26 cellular contexts compared by ENCODE assay signal in the genomic region with DNA sequence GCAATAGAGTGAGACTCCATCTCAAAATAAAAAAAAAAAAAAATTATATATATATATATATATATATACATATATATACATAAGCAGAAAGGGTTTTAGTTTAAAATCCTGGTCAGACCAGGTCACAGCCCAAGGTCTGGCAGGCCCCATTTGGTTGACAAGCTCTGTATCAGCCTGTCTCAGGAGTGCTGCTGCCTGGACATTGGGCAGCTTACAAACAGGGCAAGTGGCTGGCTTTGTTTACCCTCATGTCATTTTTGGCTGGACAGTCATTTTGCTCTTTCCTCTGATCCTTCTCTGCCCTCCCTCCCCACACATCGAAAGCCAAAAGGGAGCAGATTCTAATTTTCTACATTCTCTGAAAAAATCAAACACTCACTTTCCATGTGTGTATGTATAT. TPM values are rescaled to one million over a fixed set of nuclear protein-coding genes. Genes with fewer than 3 reads are reported as not detected.
DNase-seq lines count a peak whose midpoint lies in the region; ATAC-seq and TF ChIP-seq lines count a peak whose summit lies in the region.
"Had no signal": no experiment of that assay in that cellular context is flagged by ENCODE, and none has a peak within 500 bp of the region (broad histone marks: within the 10 kb centered on the region; RNA-seq: fewer than 3 reads in every experiment).

No MANE protein-coding gene starts in this region.

- H3K9me3 ChIP-seq in right atrium auricular region (no peaks in the 10 kb centered on the region), right lobe of liver (no peaks in the 10 kb centered on the region), Karpas-422 (ENCODE audit: low read length) (no peaks in the 10 kb centered on the region), tibial nerve (no peaks in the 10 kb centered on the region)
- H3K9me3 ChIP-seq: BLaER1 had no signal

- H3K79me2 ChIP-seq in Karpas-422 (ENCODE audit: low read length): no peaks in the 10 kb centered on the region

- H3K4me3 ChIP-seq in right atrium auricular region (no peak overlapping the region), right lobe of liver (no peak overlapping the region), Karpas-422 (ENCODE audit: low read length) (no peak overlapping the region), tibial nerve (no peak overlapping the region)
- H3K4me3 ChIP-seq: BLaER1, GM23248, SK-N-MC had no signal

- WGBS in right lobe of liver (ENCODE audit: insufficient coverage, low coverage, low lambda C conversion rate, missing lambda C conversion rate): 31% methylated on average over 1 of the region's 1 CpG
- WGBS in tibial nerve, 2 donors: 61 to 68% methylated on average over 1 of the region's 1 CpG

- H3K27me3 ChIP-seq in right atrium auricular region (no peaks in the 10 kb centered on the region), right lobe of liver (no peaks in the 10 kb centered on the region), Karpas-422 (ENCODE audit: low read length) (peaks cover 4% of the 10 kb centered on the region; the same call in 1 of the 2 replicates), tibial nerve (no peaks in the 10 kb centered on the region)
- H3K27me3 ChIP-seq: BLaER1 had no signal

- no peak for TF ChIP-seq POLR2A in right lobe of liver (IDR thresholded peaks at IDR 0.05)
- no peak for TF ChIP-seq POLR2A in tibial nerve (IDR thresholded peaks at IDR 0.05)

- no peak overlapping the region for H3K9ac ChIP-seq in Karpas-422 (ENCODE audit: low read length)
- H3K9ac ChIP-seq: BLaER1, GM23248 had no signal

- TF ChIP-seq CTCF in right atrium auricular region (IDR thresholded peaks at IDR 0.05) (no peak), right lobe of liver (IDR thresholded peaks at IDR 0.05) (no peak), tibial nerve (IDR thresholded peaks at IDR 0.05) (no peak)

- no peak for TF ChIP-seq EP300 in tibial nerve (IDR thresholded peaks at IDR 0.05)

- DNase-seq in left ventricle myocardium superior: peak; percentile 40
- no peak for DNase-seq in right atrium auricular region (ENCODE audit: low spot score)
- DNase-seq in caudate nucleus (lab: John Stamatoyannopoulos, UW): no peak
- peak in 2 of 3 donors; percentile 65 to 69 for DNase-seq in right lobe of liver
- DNase-seq in Karpas-422: no peak
- no peak for DNase-seq in tibial nerve (ENCODE audit: low spot score in 2 of 2)
- DNase-seq in NCI-H146 (lab: John Stamatoyannopoulos, UW): no peak
- DNase-seq: CD4-positive, CD25-positive, alpha-beta regulatory T cell; DMS153; GM23248; H9; KBM-7; MM.1S; NCI-H1694; NCI-H2029 treated with DMSO at 0.1 percent for 48 hours; NCI-H446 treated with DMSO at 0.1 percent for 48 hours; NCI-H526; NCI-H82; SHP77 treated with DMSO at 0.1 percent for 48 hours had no signal

- H3K27ac ChIP-seq in right atrium auricular region: no peak overlapping the region
- peak overlapping the region; percentile 68 for H3K27ac ChIP-seq in caudate nucleus (ENCODE audit: low read depth, low read length)
- H3K27ac ChIP-seq in right lobe of liver: no peak overlapping the region
- H3K27ac ChIP-seq in Karpas-422 (ENCODE audit: low read length): no peak overlapping the region
- no peak overlapping the region for H3K27ac ChIP-seq in tibial nerve
- H3K27ac ChIP-seq: BLaER1, GM23248, RWPE1, SK-N-MC had no signal

- no peaks in the 10 kb centered on the region for H3K9me2 ChIP-seq in Karpas-422 (replicated peaks; ENCODE audit: insufficient read depth, low read length)

- H3K4me1 ChIP-seq in right atrium auricular region: peaks cover 0 to 56% of the 10 kb centered on the region in 2 donors
- peaks cover 0 to 34% (median 14%) of the 10 kb centered on the region in 4 donors for H3K4me1 ChIP-seq in right lobe of liver
- H3K4me1 ChIP-seq in Karpas-422 (ENCODE audit: low read length): peaks cover 42% of the 10 kb centered on the region
- H3K4me1 ChIP-seq in tibial nerve: peaks cover 0 to 45% (median 16%) of the 10 kb centered on the region in 4 donors

- H4K20me1 ChIP-seq in Karpas-422 (ENCODE audit: insufficient read depth, low read depth, low read length): no peaks in the 10 kb centered on the region
- H4K20me1 ChIP-seq: BLaER1 had no signal

- intact Hi-C loops in left ventricle myocardium superior (cut with micrococcal nuclease) (no loop called here), right lobe of liver (cut with DNase I) (no loop called here)

- no peak overlapping the region for H3K4me2 ChIP-seq in Karpas-422 (ENCODE audit: low read depth, low read length, poor library complexity, severe bottlenecking)

- no peak overlapping the region for H2AFZ ChIP-seq in Karpas-422 (ENCODE audit: low read length)
- H2AFZ ChIP-seq: GM23248 had no signal

- no peaks in the 10 kb centered on the region for H3K36me3 ChIP-seq in right atrium auricular region
- H3K36me3 ChIP-seq in right lobe of liver: no peaks in the 10 kb centered on the region
- no peaks in the 10 kb centered on the region for H3K36me3 ChIP-seq in Karpas-422 (ENCODE audit: insufficient read depth, low read length)
- no peaks in the 10 kb centered on the region for H3K36me3 ChIP-seq in tibial nerve
- H3K36me3 ChIP-seq: BLaER1 had no signal

- no peak for ATAC-seq in left ventricle myocardium superior
- peak; percentile 56 to 70 (median 68) for ATAC-seq in right lobe of liver
- ATAC-seq: Panc1 had no signal

RNA-seq across cellular contexts. Expression of a gene that starts 26.7 kb away (rescaled TPM):
- total RNA-seq in left ventricle myocardium superior (0.87 TPM), right atrium auricular region (1 to 10 TPM in 1 of 2 donors, under 1 TPM in 1; 0.41 to 1.4 TPM), right lobe of liver (1 to 10 TPM in 4 of 6 experiments, under 1 TPM in 2; 0.59 to 2.7 (median 1.6) TPM), tibial nerve (1 to 10 TPM; 2.1 to 4.5 (median 3.0) TPM)
- total RNA-seq in Karpas-422 (2014; rRNA removed; shearing (Covaris generic); ENCODE audit: low replicate concordance): 41.1 and 50.9 TPM in 2 replicates
- total RNA-seq: Daoy, G401, GM23248, H9, HT1080 had no signal

RNA-seq across cellular contexts. Expression of a gene that starts 53.3 kb away (rescaled TPM):
- total RNA-seq in left ventricle myocardium superior (272 TPM), right atrium auricular region (100 to 1,000 TPM; 135 to 210 TPM), right lobe of liver (10 to 100 TPM; 26.3 to 43.9 (median 32.0) TPM), tibial nerve (100 to 1,000 TPM in 1 of 4 donors, 10 to 100 TPM in 3; 42.6 to 125 (median 92.5) TPM)
- total RNA-seq in Karpas-422 (2014; rRNA removed; shearing (Covaris generic); ENCODE audit: low replicate concordance): 92.6 and 109 TPM in 2 replicates

Comparison
In these comparisons a context has a peak if more than half of its experiments do, and no peak if none do; other contexts are left out.
1. DNase-seq: peak in left ventricle myocardium superior (single experiment) and right lobe of liver (2 of 3); none in right atrium auricular region (single experiment), caudate nucleus (0 of 61), Karpas-422 (single experiment), tibial nerve (0 of 2) and NCI-H146 (single experiment).